16 cellular contexts compared by ENCODE assay signal in the genomic region with DNA sequence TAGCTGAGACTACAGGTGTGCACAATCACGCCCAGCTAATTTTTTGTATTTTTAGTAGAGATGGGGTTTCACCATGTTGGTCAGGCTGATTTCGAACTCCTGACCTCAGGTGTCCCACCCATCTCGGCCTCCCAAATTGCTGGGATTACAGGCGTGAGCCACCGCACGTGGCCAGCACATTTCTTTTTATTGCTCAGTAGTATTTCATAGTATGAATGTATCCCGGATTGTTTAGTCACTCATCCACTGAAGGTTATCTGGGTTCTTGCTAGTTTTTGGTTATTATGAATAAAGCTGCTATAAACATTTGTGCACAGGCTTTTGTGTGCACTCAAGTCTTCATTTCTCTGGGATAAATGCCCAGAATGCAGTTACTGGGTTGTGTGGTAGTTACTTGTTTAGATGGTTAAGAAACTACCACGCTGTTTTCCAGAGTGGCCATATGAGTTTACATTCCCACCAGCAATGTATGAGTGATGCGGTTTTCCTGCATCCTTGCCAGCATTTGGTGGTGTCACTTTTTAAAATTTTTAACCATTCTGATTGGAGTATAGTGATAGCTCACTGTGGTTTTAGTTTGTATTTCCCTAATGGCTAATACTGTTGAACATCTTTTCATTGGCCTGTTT.
DNase-seq lines count a peak whose midpoint lies in the region; ATAC-seq and TF ChIP-seq lines count a peak whose summit lies in the region.
"Had no signal": no experiment of that assay in that cellular context is flagged by ENCODE, and none has a peak within 500 bp of the region (broad histone marks: within the 10 kb centered on the region; RNA-seq: fewer than 3 reads in every experiment).

No MANE protein-coding gene starts in this region.

- no peak overlapping the region for H3K18ac ChIP-seq in IMR-90 (ENCODE audit: low read depth, low read length)

- no peak overlapping the region for H3K4me2 ChIP-seq in IMR-90 (ENCODE audit: low read depth, low read length)

- 100% methylated on average over 1 of the region's 9 CpGs; no CpG with 5 or more reads in 1 of the 2 experiments for WGBS in IMR-90 (ENCODE audit: extremely low coverage in 2 of 2, insufficient read length in 1 of 2), 2 experiments

- POLR2A ChIA-PET in AG04450 (lab: Yijun Ruan, JAX) (interaction anchor here (0.6 kb wide), 1 partner anchor 197 kb away, joined by 4 read pairs; no protein-coding TSS in a partner anchor), IMR-90 (lab: Charles Lee; ENCODE audit: unreplicated experiment) (interaction anchor here (0.6 kb wide), 1 partner anchor 1732 kb away, joined by 5 read pairs; no protein-coding TSS in a partner anchor)

- no peak overlapping the region for H4K8ac ChIP-seq in IMR-90 (ENCODE audit: low read depth in 2 of 2, low read length in 2 of 2)

- H3K27me3 ChIP-seq in AG04450 (ENCODE audit: control insufficient read depth, insufficient read depth, low read length) (peaks cover 8% of the 10 kb centered on the region), IMR-90 (ENCODE audit: control insufficient read depth, insufficient read depth, low read length) (peaks cover 8% of the 10 kb centered on the region)

- BruUV-seq in IMR-90 (replicated peaks; lab: Mats Ljungman, UMichigan) = no TSS peak

- in situ Hi-C loops in IMR-90 (cut with MboI; ENCODE audit: low sequenced_read_pairs) (no loop called here), astrocyte of the cerebellum (cut with HindIII; ENCODE audit: low sequenced_read_pairs) (no loop called here)

- peak; percentile 92 for ATAC-seq in IMR-90 (ENCODE audit: low read depth)
- ATAC-seq in HG02852 (IDR thresholded peaks at IDR 0.05; ENCODE audit: unreplicated experiment) = no peak
- ATAC-seq in HG02759 (IDR thresholded peaks at IDR 0.05; ENCODE audit: unreplicated experiment) = no peak
- ATAC-seq: HCT116 had no signal

- H3K36me3 ChIP-seq in IMR-90 (ENCODE audit: control insufficient read depth, insufficient read depth, low read length) = no peaks in the 10 kb centered on the region

- no peak overlapping the region for H3K14ac ChIP-seq in IMR-90 (replicated peaks; ENCODE audit: low read depth, low read length)

- H3K27ac ChIP-seq in AG04450 (ENCODE audit: low read depth, low read length) = no peak overlapping the region
- no peak overlapping the region for H3K27ac ChIP-seq in IMR-90 (ENCODE audit: insufficient read depth, low read length)
- H3K27ac ChIP-seq: 22Rv1 had no signal

- H4K20me1 ChIP-seq in IMR-90 (ENCODE audit: insufficient read depth, low read length) = no peaks in the 10 kb centered on the region

- DNase-seq in AG04450 (ENCODE audit: low read depth, low spot score) (peak; percentile 33), IMR-90 (peak; percentile 82), astrocyte of the cerebellum (ENCODE audit: low read depth) (peak; percentile 19), fibroblast of peridontal ligament (ENCODE audit: extremely low read depth) (peak; percentile 94), T-helper 2 cell (no peak), NCI-H2171 treated with DMSO at 0.1 percent for 48 hours (lab: John Stamatoyannopoulos, UW) (no peak)
- DNase-seq: C1 segment of cervical spinal cord; Calu3; CD4-positive, alpha-beta T cell; DMS 273 treated with DMSO at 0.1 percent for 48 hours; DMS79; EL had no signal

- H3K4me3 ChIP-seq in AG04450 (ENCODE audit: low read depth, low read length) (no peak overlapping the region), IMR-90 (ENCODE audit: insufficient read depth, low read depth, low read length) (no peak overlapping the region), astrocyte of the cerebellum (ENCODE audit: low read depth, low read length) (no peak overlapping the region)

- no peak overlapping the region for H2AFZ ChIP-seq in IMR-90 (replicated peaks; ENCODE audit: low read length, poor library complexity)

- no peak overlapping the region for H2AK9ac ChIP-seq in IMR-90 (replicated peaks; ENCODE audit: low read depth, low read length, poor library complexity)

- no peak overlapping the region for H3K56ac ChIP-seq in IMR-90 (ENCODE audit: extremely low read depth, insufficient read depth, low read length)

- TF ChIP-seq POLR2A in IMR-90 (IDR thresholded peaks at IDR 0.05; ENCODE audit: low read depth, low read length) = no peak

- peaks cover 2% of the 10 kb centered on the region; the same call in 1 of the 2 replicates for H3K4me1 ChIP-seq in IMR-90 (ENCODE audit: control insufficient read depth, insufficient read depth, low read length)

- intact Hi-C loops in IMR-90 (cut with micrococcal nuclease) = no loop called here

- no peaks in the 10 kb centered on the region for H3K9me1 ChIP-seq in IMR-90 (ENCODE audit: insufficient read depth, low read length)

- H3K4ac ChIP-seq in IMR-90 (ENCODE audit: low read depth, low read length) = no peak overlapping the region

- H2BK20ac ChIP-seq in IMR-90 (ENCODE audit: low read depth, low read length) = no peak overlapping the region

- no peak overlapping the region for H2BK120ac ChIP-seq in IMR-90 (ENCODE audit: low read depth, low read length)

- no peak overlapping the region for H3K9ac ChIP-seq in IMR-90 (ENCODE audit: low read depth, low read length)

- dilution Hi-C loops in IMR-90 (cut with HindIII; ENCODE audit: low sequenced_read_pairs, unreplicated experiment) = no loop called here

- H3K79me1 ChIP-seq in IMR-90 (ENCODE audit: low read depth in 1 of 2, low read length in 2 of 2) = no peaks in the 10 kb centered on the region

- no peak overlapping the region for H2BK15ac ChIP-seq in IMR-90 (ENCODE audit: low read depth, low read length)

- no peak for TF ChIP-seq CTCF in AG04450 (IDR thresholded peaks at IDR 0.05; ENCODE audit: low read depth, low read length)
- TF ChIP-seq CTCF in IMR-90 (conservative IDR thresholded peaks at IDR 0.05; ENCODE audit: low read depth, low read length) = no peak
- no peak for TF ChIP-seq CTCF in astrocyte of the cerebellum (IDR thresholded peaks at IDR 0.05; ENCODE audit: low read depth, low read length, missing control alignments)

- no peak overlapping the region for H2BK5ac ChIP-seq in IMR-90 (ENCODE audit: low read depth, low read length, poor library complexity, severe bottlenecking)

- H4K5ac ChIP-seq in IMR-90 (ENCODE audit: low read depth, low read length) = no peak overlapping the region

- H2AK5ac ChIP-seq in IMR-90 (ENCODE audit: low read depth, low read length) = no peak overlapping the region

- H4K91ac ChIP-seq in IMR-90 (ENCODE audit: insufficient read depth, low read depth, low read length) = no peak overlapping the region

- H3K9me3 ChIP-seq in AG04450 (ENCODE audit: control insufficient read depth, insufficient read depth, low read length) (no peaks in the 10 kb centered on the region; the same call in 1 of the 2 replicates), IMR-90 (ENCODE audit: control insufficient read depth, insufficient read depth, low read length) (peaks cover 4% of the 10 kb centered on the region)

- CTCF ChIA-PET in AG04450 (lab: Charles Lee) (interaction anchor here (0.5 to 1.4 kb wide), 2 partner anchors 10 to 91 kb away, joined by 3 to 4 read pairs; no protein-coding TSS in a partner anchor), IMR-90 (lab: Yijun Ruan, JAX) (interaction anchor here (0.6 to 0.7 kb wide), 3 partner anchors 10 to 422 kb away, joined by 3 to 6 read pairs (median 3); no protein-coding TSS in a partner anchor)

- no peak overlapping the region for H3K23ac ChIP-seq in IMR-90 (ENCODE audit: low read depth, low read length)

- TF ChIP-seq RAD21 in IMR-90 (IDR thresholded peaks at IDR 0.05; ENCODE audit: low read length) = no peak

TF ChIP-seq in IMR-90, 13 proteins besides CTCF, POLR2A, EP300 and RAD21:
- no peak for TF ChIP-seq ELK1 (IDR thresholded peaks at IDR 0.05; ENCODE audit: borderline replicate concordance, low read depth, low read length)
- no peak for TF ChIP-seq CHD1 (IDR thresholded peaks at IDR 0.05; ENCODE audit: low read depth, low read length)
- no peak for TF ChIP-seq MAFK (IDR thresholded peaks at IDR 0.05; ENCODE audit: low read depth, low read length)
- TF ChIP-seq RFX5 (IDR thresholded peaks at IDR 0.05; ENCODE audit: low read depth, low read length) = no peak
- TF ChIP-seq NFE2L2 (IDR thresholded peaks at IDR 0.05; ENCODE audit: low read depth, low read length) = no peak
- no peak for TF ChIP-seq MXI1 (IDR thresholded peaks at IDR 0.05; ENCODE audit: borderline replicate concordance, low read depth, low read length)
- TF ChIP-seq BHLHE40 (IDR thresholded peaks at IDR 0.05; ENCODE audit: low read depth, low read length) = no peak
- TF ChIP-seq RCOR1 (IDR thresholded peaks at IDR 0.05; ENCODE audit: insufficient replicate concordance, low read length) = no peak
- no peak for TF ChIP-seq FOS (IDR thresholded peaks at IDR 0.05; ENCODE audit: low read depth, low read length)
- TF ChIP-seq SMC3 (IDR thresholded peaks at IDR 0.05; ENCODE audit: low read depth, low read length) = no peak
- no peak for TF ChIP-seq MAZ (IDR thresholded peaks at IDR 0.05; ENCODE audit: borderline replicate concordance, low read depth, low read length)
- no peak for TF ChIP-seq CEBPB (IDR thresholded peaks at IDR 0.05; ENCODE audit: low read depth, low read length)
- TF ChIP-seq USF2 (IDR thresholded peaks at IDR 0.05; ENCODE audit: low read depth, low read length) = no peak
TF ChIP-seq in IMR-90: peak in this region for 0.

Comparison
In these comparisons a context has a peak if more than half of its experiments do, and no peak if none do; other contexts are left out.
1. DNase-seq: peak in AG04450 (single experiment), IMR-90 (single experiment), astrocyte of the cerebellum (single experiment) and fibroblast of peridontal ligament (single experiment); none in T-helper 2 cell (0 of 5) and NCI-H2171 treated with DMSO at 0.1 percent for 48 hours (single experiment).